In the genomic region with DNA sequence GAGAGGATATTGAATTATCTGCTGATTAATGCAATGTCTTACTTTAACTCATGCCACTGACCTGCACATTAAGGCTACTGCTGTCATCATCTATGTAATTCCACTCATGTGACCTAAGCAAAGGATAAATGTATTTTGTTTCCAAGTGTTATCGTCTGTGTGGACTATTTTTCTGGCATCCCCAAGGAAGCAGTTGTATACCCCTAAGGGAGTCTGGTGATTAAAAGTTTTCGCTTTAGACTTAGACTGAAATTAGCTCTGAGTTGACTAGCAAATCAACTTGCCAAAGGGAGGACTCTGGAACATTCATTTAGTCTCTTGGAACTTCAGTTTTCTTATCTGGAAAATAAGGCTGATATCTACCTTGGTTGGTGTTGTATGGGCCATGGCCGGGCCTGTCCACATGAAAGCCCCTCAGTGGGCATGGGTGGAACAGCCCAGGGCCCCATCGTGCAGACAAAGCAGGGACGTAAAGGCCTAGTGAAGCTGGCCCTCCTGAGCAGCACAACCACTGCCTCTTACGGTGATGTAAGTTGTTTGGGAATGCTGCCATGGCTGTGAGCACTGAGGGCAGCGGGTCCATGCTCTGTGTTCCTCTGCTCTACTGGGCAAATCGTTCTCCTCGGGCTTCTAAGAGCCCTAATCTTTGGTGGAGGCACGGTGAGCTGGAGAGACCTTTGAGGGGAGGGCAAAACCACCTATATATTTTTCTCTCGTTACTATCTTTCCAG, we compare ENCODE assay signal across 16 cellular contexts.
DNase-seq lines count a peak whose midpoint lies in the region; ATAC-seq and TF ChIP-seq lines count a peak whose summit lies in the region.
"Had no signal": no experiment of that assay in that cellular context is flagged by ENCODE, and none has a peak within 500 bp of the region (broad histone marks: within the 10 kb centered on the region; RNA-seq: fewer than 3 reads in every experiment).

No MANE protein-coding gene starts in this region.

- intact Hi-C loops in mammary epithelial cell (cut with micrococcal nuclease): no loop called here

- peak overlapping the region in 2 of 3 experiments; percentile 48 to 85 for H3K27ac Mint-ChIP-seq in nephron
- H3K27ac Mint-ChIP-seq: CD4-positive, alpha-beta memory T cell had no signal

- dilution Hi-C loops in mammary epithelial cell (cut with HindIII; ENCODE audit: low sequenced_read_pairs): no loop called here

- H3K36me3 Mint-ChIP-seq in nephron (ENCODE audit: low read depth): peaks cover 10% of the 10 kb centered on the region

- no peak overlapping the region for H3K4me3 Mint-ChIP-seq in nephron
- H3K4me3 Mint-ChIP-seq: CD4-positive, alpha-beta memory T cell; H9 had no signal

- peaks cover 11% of the 10 kb centered on the region for H3K4me1 Mint-ChIP-seq in nephron
- H3K4me1 Mint-ChIP-seq: H9 had no signal

- peak overlapping the region; percentile 15 to 53 for H3K27ac ChIP-seq in right atrium auricular region
- H3K27ac ChIP-seq in mammary epithelial cell (ENCODE audit: insufficient read depth, low read depth, low read length): no peak overlapping the region
- H3K27ac ChIP-seq: Peyer's patch had no signal

- no peak overlapping the region for H3K9ac ChIP-seq in mammary epithelial cell (ENCODE audit: insufficient read depth, low read length)

- BruUV-seq in mammary epithelial cell (replicated peaks; lab: Mats Ljungman, UMichigan): no TSS peak

- in situ Hi-C loops in mammary epithelial cell (cut with MboI; ENCODE audit: low sequenced_read_pairs in 2 of 2): no loop called here

- 82% methylated on average over 11 of the region's 11 CpGs for WGBS in mammary epithelial cell (ENCODE audit: low coverage, missing lambda C conversion rate)

- H2AFZ ChIP-seq in mammary epithelial cell (ENCODE audit: low read depth, low read length): no peak overlapping the region

- DNase-seq in fibroblast of mammary gland (ENCODE audit: low read depth) (peak; percentile 12), right atrium auricular region (ENCODE audit: low spot score) (peak; percentile 67), mammary epithelial cell (no peak), SIG-M5 (lab: John Stamatoyannopoulos, UW) (no peak), NCI-H128 (lab: John Stamatoyannopoulos, UW; ENCODE audit: unreplicated experiment) (no peak)
- DNase-seq: BE2C; CD4-positive, alpha-beta memory T cell; DND-41; GF-D8; H9; NCI-H1417 treated with DMSO at 0.1 percent for 48 hours; NCI-H2029; NCI-H2171 treated with DMSO at 0.1 percent for 48 hours; Peyer's patch had no signal

- CTCF ChIA-PET in mammary epithelial cell (lab: Charles Lee; ENCODE audit: low non-redundant PET): no interaction called here

- H4K20me1 ChIP-seq in mammary epithelial cell (ENCODE audit: insufficient read depth, low read length): no peaks in the 10 kb centered on the region

- H3K4me3 ChIP-seq in fibroblast of mammary gland (ENCODE audit: control insufficient read depth, low read depth, low read length): no peak overlapping the region
- H3K4me3 ChIP-seq in right atrium auricular region: no peak overlapping the region
- H3K4me3 ChIP-seq in mammary epithelial cell (replicated peaks in 1 of 3; ENCODE audit: insufficient read depth in 1 of 3, low read depth in 2 of 3, low read length in 3 of 3): no peak overlapping the region
- H3K4me3 ChIP-seq: Peyer's patch had no signal

- H3K9me3 ChIP-seq in right atrium auricular region (no peaks in the 10 kb centered on the region), mammary epithelial cell (replicated peaks; ENCODE audit: insufficient read depth, low read length) (no peaks in the 10 kb centered on the region)
- H3K9me3 ChIP-seq: BE2C, Peyer's patch had no signal

- H3K4me2 ChIP-seq in mammary epithelial cell (ENCODE audit: insufficient read depth, low read depth, low read length): no peak overlapping the region

- TF ChIP-seq CTCF in fibroblast of mammary gland (conservative IDR thresholded peaks at IDR 0.05; ENCODE audit: control insufficient read depth, insufficient read depth, low read depth, low read length) (no peak), right atrium auricular region (IDR thresholded peaks at IDR 0.05) (no peak), nephron (IDR thresholded peaks at IDR 0.05; ENCODE audit: unreplicated experiment in 3 of 3) (no peak), mammary epithelial cell (conservative IDR thresholded peaks at IDR 0.05 in 1 of 2, IDR thresholded peaks at IDR 0.05 in 1 of 2; ENCODE audit: extremely low read depth in 1 of 2, insufficient read depth in 1 of 2, low read depth in 1 of 2, low read length in 2 of 2) (no peak)

- no peaks in the 10 kb centered on the region for H3K9me3 Mint-ChIP-seq in nephron
- H3K9me3 Mint-ChIP-seq: CD4-positive, alpha-beta memory T cell; H9 had no signal

- no peaks in the 10 kb centered on the region for H3K27me3 Mint-ChIP-seq in nephron (ENCODE audit: low read depth)
- H3K27me3 Mint-ChIP-seq: CD4-positive, alpha-beta memory T cell had no signal

- H3K79me2 ChIP-seq in mammary epithelial cell (ENCODE audit: insufficient read depth, low read length): no peaks in the 10 kb centered on the region

- no peaks in the 10 kb centered on the region for H3K36me3 ChIP-seq in right atrium auricular region
- no peaks in the 10 kb centered on the region for H3K36me3 ChIP-seq in mammary epithelial cell (ENCODE audit: insufficient read depth, low read length)
- H3K36me3 ChIP-seq: BE2C, Peyer's patch had no signal

- H3K27me3 ChIP-seq in right atrium auricular region (no peaks in the 10 kb centered on the region), mammary epithelial cell (ENCODE audit: insufficient read depth, low read length) (no peaks in the 10 kb centered on the region)
- H3K27me3 ChIP-seq: BE2C, Peyer's patch had no signal

- H3K4me1 ChIP-seq in right atrium auricular region: peaks cover 0 to 10% of the 10 kb centered on the region in 2 donors
- H3K4me1 ChIP-seq in mammary epithelial cell (ENCODE audit: insufficient read depth, low read length): no peaks in the 10 kb centered on the region
- H3K4me1 ChIP-seq: BE2C, Peyer's patch had no signal

- no peak for ATAC-seq in HG02938 (IDR thresholded peaks at IDR 0.05; ENCODE audit: unreplicated experiment)

Comparison
In these comparisons a context has a peak if more than half of its experiments do, and no peak if none do; other contexts are left out.
1. DNase-seq: peak in fibroblast of mammary gland (single experiment) and right atrium auricular region (single experiment); none in mammary epithelial cell (single experiment), SIG-M5 (single experiment) and NCI-H128 (single experiment).